In genomic region chr12:4099276-4099675, GRCh38 we compare ENCODE assay signal across 23 cellular contexts.
"Had no signal": no experiment of that assay in that cellular context is flagged by ENCODE, and none has a peak within 500 bp of the region (broad histone marks: within the 10 kb centered on the region; RNA-seq: fewer than 3 reads in every experiment).

No MANE protein-coding gene starts in this region.

- H3K4me2 ChIP-seq: smooth muscle cell had no signal

- FAIRE-seq: frontal cortex had no signal

- H3K36me3 Mint-ChIP-seq: activated naive CD4-positive, alpha-beta T cell treated with anti-CD3 and anti-CD28 coated beads, Interleukin-2, amount 10 ng/mL, durations not matched to agents 7 days and 5 days; immature natural killer cell; naive B cell; stimulated activated effector memory CD8-positive, alpha-beta T cell treated with anti-CD3 and anti-CD28 coated beads, Interleukin-12 subunit alpha, Interleukin-12 subunit beta, amount 100 ng/mL, for 72 hours had no signal

- H3K27me3 ChIP-seq: brain microvascular endothelial cell, colonic mucosa, upper lobe of left lung had no signal

- H3K4me3 ChIP-seq: colonic mucosa, mucosa of descending colon, smooth muscle cell, thoracic aorta, upper lobe of left lung had no signal

- H3K27ac ChIP-seq: brain microvascular endothelial cell, colonic mucosa, thoracic aorta, upper lobe of left lung had no signal

- H3K4me1 ChIP-seq: colonic mucosa, upper lobe of left lung had no signal

- H3K27me3 Mint-ChIP-seq: activated naive CD8-positive, alpha-beta T cell treated with anti-CD3 and anti-CD28 coated beads, Interleukin-2, amount 50 U/mL, for 24 hours had no signal

- ATAC-seq: activated naive CD8-positive, alpha-beta T cell treated with anti-CD3 and anti-CD28 coated beads, Interleukin-2, amount 50 U/mL, for 24 hours; activated T-cell treated with anti-CD3 and anti-CD28 coated beads, Interleukin-2, amount 50 U/mL, for 4 hours; left ventricle myocardium superior; mucosa of descending colon; sciatic nerve; stimulated activated effector memory CD8-positive, alpha-beta T cell treated with anti-CD3 and anti-CD28 coated beads, Interleukin-12 subunit alpha, Interleukin-12 subunit beta, amount 100 ng/mL, for 72 hours had no signal

- H3K4me3 Mint-ChIP-seq: activated B cell treated with CpG ODN at 0.5 μM for 24 hours; activated CD4-positive, alpha-beta T cell treated with anti-CD3 and anti-CD28 coated beads, Interleukin-2, amount 10 ng/mL, durations not matched to agents 7 days and 5 days; activated naive CD4-positive, alpha-beta T cell treated with anti-CD3 and anti-CD28 coated beads, Interleukin-2, amount 10 ng/mL, durations not matched to agents 7 days and 5 days; activated naive CD8-positive, alpha-beta T cell treated with anti-CD3 and anti-CD28 coated beads, Interleukin-2, amount 50 U/mL, for 24 hours; activated T-cell treated with anti-CD3 and anti-CD28 coated beads, Interleukin-2, amount 50 U/mL, for 4 hours; central memory CD8-positive, alpha-beta T cell; immature natural killer cell; naive B cell; stimulated activated effector memory CD8-positive, alpha-beta T cell treated with anti-CD3 and anti-CD28 coated beads, Interleukin-12 subunit alpha, Interleukin-12 subunit beta, amount 100 ng/mL, for 72 hours had no signal

- H3K27ac Mint-ChIP-seq: activated B cell treated with CpG ODN at 0.5 μM for 24 hours; activated CD4-positive, alpha-beta T cell treated with anti-CD3 and anti-CD28 coated beads, Interleukin-2, amount 10 ng/mL, durations not matched to agents 7 days and 5 days; activated naive CD4-positive, alpha-beta T cell treated with anti-CD3 and anti-CD28 coated beads, Interleukin-2, amount 10 ng/mL, durations not matched to agents 7 days and 5 days; activated naive CD8-positive, alpha-beta T cell treated with anti-CD3 and anti-CD28 coated beads, Interleukin-2, amount 50 U/mL, for 24 hours; immature natural killer cell; naive B cell; stimulated activated effector memory CD8-positive, alpha-beta T cell treated with anti-CD3 and anti-CD28 coated beads, Interleukin-12 subunit alpha, Interleukin-12 subunit beta, amount 100 ng/mL, for 72 hours had no signal

- H3K9me3 ChIP-seq: colonic mucosa, mucosa of descending colon, thoracic aorta, upper lobe of left lung had no signal

- DNase-seq: activated B cell treated with CpG ODN at 0.5 μM for 24 hours; activated CD4-positive, alpha-beta T cell treated with anti-CD3 and anti-CD28 coated beads, Interleukin-2, amount 10 ng/mL, durations not matched to agents 7 days and 5 days; activated CD8-positive, alpha-beta memory T cell treated with anti-CD3 and anti-CD28 coated beads, Interleukin-2, amount 50 U/mL, for 4 hours; activated effector memory CD4-positive, alpha-beta T cell treated with Interleukin-2 at 50 U/mL for 16 hours; activated naive CD4-positive, alpha-beta T cell treated with anti-CD3 and anti-CD28 coated beads, Interleukin-2, amount 10 ng/mL, durations not matched to agents 7 days and 5 days; activated naive CD8-positive, alpha-beta T cell treated with anti-CD3 and anti-CD28 coated beads, Interleukin-2, amount 50 U/mL, for 24 hours; activated T-cell treated with anti-CD3 and anti-CD28 coated beads, Interleukin-2, amount 50 U/mL, for 4 hours; anterior cingulate cortex; brain microvascular endothelial cell; colonic mucosa; head of caudate nucleus; immature natural killer cell; left ventricle myocardium superior; mucosa of descending colon; naive B cell; stimulated activated CD4-positive, alpha-beta T cell treated with anti-CD3 and anti-CD28 coated beads, Interleukin-4, amount 100 ng/mL, for 1 hour; upper lobe of left lung had no signal

- H3K36me3 ChIP-seq: brain microvascular endothelial cell, colonic mucosa, thoracic aorta, upper lobe of left lung had no signal

- H3K9me3 Mint-ChIP-seq: activated B cell treated with CpG ODN at 0.5 μM for 24 hours; activated CD4-positive, alpha-beta T cell treated with anti-CD3 and anti-CD28 coated beads, Interleukin-2, amount 10 ng/mL, durations not matched to agents 7 days and 5 days; activated naive CD4-positive, alpha-beta T cell treated with anti-CD3 and anti-CD28 coated beads, Interleukin-2, amount 10 ng/mL, durations not matched to agents 7 days and 5 days; activated naive CD8-positive, alpha-beta T cell treated with anti-CD3 and anti-CD28 coated beads, Interleukin-2, amount 50 U/mL, for 24 hours; activated T-cell treated with anti-CD3 and anti-CD28 coated beads, Interleukin-2, amount 50 U/mL, for 4 hours; central memory CD8-positive, alpha-beta T cell; immature natural killer cell; naive B cell; stimulated activated effector memory CD8-positive, alpha-beta T cell treated with anti-CD3 and anti-CD28 coated beads, Interleukin-12 subunit alpha, Interleukin-12 subunit beta, amount 100 ng/mL, for 72 hours had no signal

- H3K4me1 Mint-ChIP-seq: activated B cell treated with CpG ODN at 0.5 μM for 24 hours; activated naive CD8-positive, alpha-beta T cell treated with anti-CD3 and anti-CD28 coated beads, Interleukin-2, amount 50 U/mL, for 24 hours; central memory CD8-positive, alpha-beta T cell; immature natural killer cell; stimulated activated effector memory CD8-positive, alpha-beta T cell treated with anti-CD3 and anti-CD28 coated beads, Interleukin-12 subunit alpha, Interleukin-12 subunit beta, amount 100 ng/mL, for 72 hours had no signal
